14 cellular contexts compared by ENCODE assay signal in genomic region chr4:114229721-114230120, GRCh38.
DNase-seq lines count a peak whose midpoint lies in the region; ATAC-seq and TF ChIP-seq lines count a peak whose summit lies in the region.
"Had no signal": no experiment of that assay in that cellular context is flagged by ENCODE, and none has a peak within 500 bp of the region (broad histone marks: within the 10 kb centered on the region; RNA-seq: fewer than 3 reads in every experiment).

No MANE protein-coding gene starts in this region.

- no peaks in the 10 kb centered on the region for H3K9me3 Mint-ChIP-seq in glutamatergic neuron (ENCODE audit: unreplicated experiment)
- H3K9me3 Mint-ChIP-seq: CD8-positive, alpha-beta memory T cell had no signal

- H3K4me3 Mint-ChIP-seq in glutamatergic neuron (ENCODE audit: unreplicated experiment): peak overlapping the region; percentile 18
- H3K4me3 Mint-ChIP-seq: CD8-positive, alpha-beta memory T cell had no signal

- peaks cover 5% of the 10 kb centered on the region for H3K4me1 Mint-ChIP-seq in glutamatergic neuron (ENCODE audit: low read depth, unreplicated experiment)
- H3K4me1 Mint-ChIP-seq: CD8-positive, alpha-beta memory T cell had no signal

- H3K36me3 Mint-ChIP-seq in glutamatergic neuron (ENCODE audit: unreplicated experiment): no peaks in the 10 kb centered on the region
- H3K36me3 Mint-ChIP-seq: CD8-positive, alpha-beta memory T cell had no signal

- no peaks in the 10 kb centered on the region for H3K27me3 Mint-ChIP-seq in glutamatergic neuron (ENCODE audit: unreplicated experiment)
- H3K27me3 Mint-ChIP-seq: CD8-positive, alpha-beta memory T cell had no signal

- H3K27ac Mint-ChIP-seq in glutamatergic neuron (ENCODE audit: unreplicated experiment): no peak overlapping the region
- H3K27ac Mint-ChIP-seq: CD8-positive, alpha-beta memory T cell had no signal

- no peak for TF ChIP-seq CTCF in glutamatergic neuron (IDR thresholded peaks at IDR 0.05; ENCODE audit: partially characterized antibody, unreplicated experiment)

- no peak for ATAC-seq in HG03571 (IDR thresholded peaks at IDR 0.05; ENCODE audit: unreplicated experiment)
- ATAC-seq: GM12878, HepG2 had no signal

- DNase-seq in NCI-H524 (lab: John Stamatoyannopoulos, UW) (peak; percentile 12 to 46), NCI-H524 treated with DMSO at 0.1 percent for 48 hours (lab: John Stamatoyannopoulos, UW) (no peak), NCI-H69 (lab: John Stamatoyannopoulos, UW) (peak; percentile 31), glutamatergic neuron (no peak), HK-2 (ENCODE audit: unreplicated experiment) (no peak), NCI-H1092 (lab: John Stamatoyannopoulos, UW) (no peak)
- DNase-seq: 8988T; AML-193; Caco-2; CD8-positive, alpha-beta memory T cell; GM23248 had no signal

Comparison
In these comparisons a context has a peak if more than half of its experiments do, and no peak if none do; other contexts are left out.
1. DNase-seq: peak in NCI-H524 (2 of 2) and NCI-H69 (single experiment); none in NCI-H524 treated with DMSO at 0.1 percent for 48 hours (single experiment), glutamatergic neuron (single experiment), HK-2 (single experiment) and NCI-H1092 (single experiment).